ENCODE assay signal across 19 cellular contexts in the genomic region with DNA sequence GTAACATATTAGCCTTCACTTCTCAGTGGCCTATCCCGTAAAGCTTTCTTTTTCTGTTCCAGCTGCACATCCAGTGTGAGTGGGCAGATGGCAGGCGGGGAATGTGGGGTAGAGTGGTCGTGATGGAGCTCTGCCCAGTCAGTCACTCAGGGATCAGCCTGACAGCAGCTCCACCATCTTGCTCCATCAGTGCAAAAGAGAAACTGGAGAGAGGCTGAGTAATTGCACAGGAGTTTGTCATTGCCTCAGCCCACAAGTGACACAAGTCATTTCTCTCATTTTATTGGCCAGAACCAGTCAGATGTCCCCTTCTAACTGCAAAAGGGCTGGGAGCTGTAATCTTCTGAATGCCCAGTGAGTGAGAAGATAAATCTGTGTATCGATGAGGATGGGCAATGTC.
DNase-seq lines count a peak whose midpoint lies in the region; ATAC-seq, FAIRE-seq and TF ChIP-seq lines count a peak whose summit lies in the region.
"Had no signal": no experiment of that assay in that cellular context is flagged by ENCODE, and none has a peak within 500 bp of the region (broad histone marks: within the 10 kb centered on the region; RNA-seq: fewer than 3 reads in every experiment).

No MANE protein-coding gene starts in this region.

- no peak for FAIRE-seq in D721Med (lab: Jason Lieb, UNC)
- FAIRE-seq: GM18507 had no signal

- no peaks in the 10 kb centered on the region for H4K20me1 ChIP-seq in DND-41 (ENCODE audit: insufficient read depth, low read length)
- H4K20me1 ChIP-seq: BLaER1 had no signal

- H3K79me2 ChIP-seq in DND-41 (ENCODE audit: insufficient read depth, low read length): no peaks in the 10 kb centered on the region

- no peaks in the 10 kb centered on the region for H3K4me1 ChIP-seq in DND-41 (ENCODE audit: insufficient read depth, low read length)
- H3K4me1 ChIP-seq: BLaER1, SJSA1 had no signal

- H3K4me3 Mint-ChIP-seq in activated T-helper 2 cell treated with anti-CD3 and anti-CD28 coated beads, Interferon-gamma antibody, Interleukin-2, Interleukin-4, amounts not matched to agents 10 μg/mL and 5 μg/mL and 100 μg/mL, durations not matched to agents 14 hours and 24 hours and 36 hours (ENCODE audit: low read depth): no peak overlapping the region
- H3K4me3 Mint-ChIP-seq: CD8-positive, alpha-beta memory T cell; IgD-negative memory B cell had no signal

- no peaks in the 10 kb centered on the region for H3K27me3 Mint-ChIP-seq in activated T-helper 2 cell treated with anti-CD3 and anti-CD28 coated beads, Interferon-gamma antibody, Interleukin-2, Interleukin-4, amounts not matched to agents 10 μg/mL and 5 μg/mL and 100 μg/mL, durations not matched to agents 14 hours and 24 hours and 36 hours (ENCODE audit: low read depth)

- peak; percentile 10 for DNase-seq in DMS 273 (lab: John Stamatoyannopoulos, UW; ENCODE audit: unreplicated experiment)
- DNase-seq in DMS 273 treated with DMSO at 0.1 percent for 48 hours (lab: John Stamatoyannopoulos, UW): no peak
- no peak for DNase-seq in DND-41
- peak; percentile 37 for DNase-seq in RPMI7951 (ENCODE audit: low read depth)
- no peak for DNase-seq in activated T-helper 2 cell treated with anti-CD3 and anti-CD28 coated beads, Interferon-gamma antibody, Interleukin-2, Interleukin-4, amounts not matched to agents 10 μg/mL and 5 μg/mL and 100 μg/mL, durations not matched to agents 14 hours and 24 hours and 36 hours (ENCODE audit: low spot score)
- no peak for DNase-seq in D721Med (ENCODE audit: insufficient read length, low spot score)
- DNase-seq: CD8-positive, alpha-beta memory T cell; MV-4-11; NCI-H1417 treated with DMSO at 0.1 percent for 48 hours; NCI-H2029 treated with DMSO at 0.1 percent for 48 hours; NCI-H510A treated with DMSO at 0.1 percent for 48 hours; SW 1271 had no signal

- no peak overlapping the region for H3K4me3 ChIP-seq in DND-41 (ENCODE audit: low read depth in 1 of 2, low read length in 2 of 2)
- H3K4me3 ChIP-seq: BLaER1, SJSA1 had no signal

- H3K27ac ChIP-seq in DND-41 (ENCODE audit: low read length): no peak overlapping the region
- H3K27ac ChIP-seq: 22Rv1, BLaER1, SJSA1 had no signal

- TF ChIP-seq CTCF in DND-41 (IDR thresholded peaks at IDR 0.05; ENCODE audit: borderline replicate concordance, extremely low read depth, low read length, poor library complexity, severe bottlenecking): no peak
- TF ChIP-seq CTCF in D721Med (IDR thresholded peaks at IDR 0.05; ENCODE audit: insufficient read depth, missing control alignments): no peak

- no peaks in the 10 kb centered on the region for H3K27me3 ChIP-seq in DND-41 (ENCODE audit: insufficient read depth, low read length, poor library complexity)
- H3K27me3 ChIP-seq: BLaER1 had no signal

- H3K9ac ChIP-seq in DND-41 (ENCODE audit: low read depth, low read length): no peak overlapping the region
- H3K9ac ChIP-seq: BLaER1 had no signal

- no peak overlapping the region for H3K27ac Mint-ChIP-seq in activated T-helper 2 cell treated with anti-CD3 and anti-CD28 coated beads, Interferon-gamma antibody, Interleukin-2, Interleukin-4, amounts not matched to agents 10 μg/mL and 5 μg/mL and 100 μg/mL, durations not matched to agents 14 hours and 24 hours and 36 hours

- H3K36me3 ChIP-seq in DND-41 (ENCODE audit: insufficient read depth, low read length): no peaks in the 10 kb centered on the region
- H3K36me3 ChIP-seq: BLaER1, SJSA1 had no signal

- H3K4me1 Mint-ChIP-seq in activated T-helper 2 cell treated with anti-CD3 and anti-CD28 coated beads, Interferon-gamma antibody, Interleukin-2, Interleukin-4, amounts not matched to agents 10 μg/mL and 5 μg/mL and 100 μg/mL, durations not matched to agents 14 hours and 24 hours and 36 hours (ENCODE audit: low read depth): no peaks in the 10 kb centered on the region
- H3K4me1 Mint-ChIP-seq: CD8-positive, alpha-beta memory T cell had no signal

- H3K9me3 Mint-ChIP-seq in activated T-helper 2 cell treated with anti-CD3 and anti-CD28 coated beads, Interferon-gamma antibody, Interleukin-2, Interleukin-4, amounts not matched to agents 10 μg/mL and 5 μg/mL and 100 μg/mL, durations not matched to agents 14 hours and 24 hours and 36 hours: no peaks in the 10 kb centered on the region

- H2AFZ ChIP-seq in DND-41 (ENCODE audit: low read depth, low read length): no peak overlapping the region

- ATAC-seq in DND-41 (ENCODE audit: insufficient read depth, low read depth): 0 out of 3 replicates have a peak, but pooled peaks have one; percentile 22
- ATAC-seq in HG02798 (IDR thresholded peaks at IDR 0.05; ENCODE audit: poor library complexity, unreplicated experiment): peak; percentile 63
- no peak for ATAC-seq in GM18909 (IDR thresholded peaks at IDR 0.05; ENCODE audit: poor library complexity, unreplicated experiment)

- H3K4me2 ChIP-seq in DND-41 (ENCODE audit: insufficient read depth, low read length): no peak overlapping the region
- H3K4me2 ChIP-seq: BLaER1 had no signal

- H3K36me3 Mint-ChIP-seq in activated T-helper 2 cell treated with anti-CD3 and anti-CD28 coated beads, Interferon-gamma antibody, Interleukin-2, Interleukin-4, amounts not matched to agents 10 μg/mL and 5 μg/mL and 100 μg/mL, durations not matched to agents 14 hours and 24 hours and 36 hours (ENCODE audit: low read depth): no peaks in the 10 kb centered on the region
- H3K36me3 Mint-ChIP-seq: CD8-positive, alpha-beta memory T cell had no signal

- no peaks in the 10 kb centered on the region for H3K9me3 ChIP-seq in DND-41 (ENCODE audit: insufficient read depth, low read length, severe bottlenecking)
- H3K9me3 ChIP-seq: BLaER1 had no signal

- intact Hi-C loops in activated T-helper 2 cell treated with anti-CD3 and anti-CD28 coated beads, Interferon-gamma antibody, Interleukin-2, Interleukin-4, amounts not matched to agents 10 μg/mL and 5 μg/mL and 100 μg/mL, durations not matched to agents 14 hours and 24 hours and 36 hours (cut with micrococcal nuclease): no loop called here

Comparison
In these comparisons a context has a peak if more than half of its experiments do, and no peak if none do; other contexts are left out.
1. DNase-seq: peak in DMS 273 (single experiment) and RPMI7951 (single experiment); none in DMS 273 treated with DMSO at 0.1 percent for 48 hours (single experiment), DND-41 (single experiment), activated T-helper 2 cell treated with anti-CD3 and anti-CD28 coated beads, Interferon-gamma antibody, Interleukin-2, Interleukin-4, amounts not matched to agents 10 μg/mL and 5 μg/mL and 100 μg/mL, durations not matched to agents 14 hours and 24 hours and 36 hours (single experiment) and D721Med (single experiment).